In genomic region chr1:98940680-98941079, GRCh38 we compare ENCODE assay signal across 15 cellular contexts.
DNase-seq lines count a peak whose midpoint lies in the region; ATAC-seq lines count a peak whose summit lies in the region.
"Had no signal": no experiment of that assay in that cellular context is flagged by ENCODE, and none has a peak within 500 bp of the region (broad histone marks: within the 10 kb centered on the region; RNA-seq: fewer than 3 reads in every experiment).

No MANE protein-coding gene starts in this region.

- intact Hi-C loops in left cardiac atrium (cut with DNase I), result no loop called here

- H3K27ac Mint-ChIP-seq in activated T-helper 17 cell treated with anti-CD3 and anti-CD28 coated beads, Interleukin-2, amount 50 U/mL, for 72 hours, result no peak overlapping the region
- H3K27ac Mint-ChIP-seq: activated CD4-positive, alpha-beta T cell treated with anti-CD3 and anti-CD28 coated beads, Interleukin-2, amount 10 ng/mL, durations not matched to agents 7 days and 5 days; mesothelial cell of epicardium had no signal

- no peak overlapping the region for H3K4me3 Mint-ChIP-seq in activated T-helper 17 cell treated with anti-CD3 and anti-CD28 coated beads, Interleukin-2, amount 50 U/mL, for 72 hours
- H3K4me3 Mint-ChIP-seq: activated CD4-positive, alpha-beta T cell treated with anti-CD3 and anti-CD28 coated beads, Interleukin-2, amount 10 ng/mL, durations not matched to agents 7 days and 5 days; mesothelial cell of epicardium had no signal

- H3K4me1 Mint-ChIP-seq in activated T-helper 17 cell treated with anti-CD3 and anti-CD28 coated beads, Interleukin-2, amount 50 U/mL, for 72 hours, result peaks cover 9% of the 10 kb centered on the region
- H3K4me1 Mint-ChIP-seq: activated CD4-positive, alpha-beta T cell treated with anti-CD3 and anti-CD28 coated beads, Interleukin-2, amount 10 ng/mL, durations not matched to agents 7 days and 5 days; mesothelial cell of epicardium had no signal

- no peaks in the 10 kb centered on the region for H3K27me3 Mint-ChIP-seq in activated T-helper 17 cell treated with anti-CD3 and anti-CD28 coated beads, Interleukin-2, amount 50 U/mL, for 72 hours
- H3K27me3 Mint-ChIP-seq: activated CD4-positive, alpha-beta T cell treated with anti-CD3 and anti-CD28 coated beads, Interleukin-2, amount 10 ng/mL, durations not matched to agents 7 days and 5 days had no signal

- peak; percentile 72 for ATAC-seq in activated T-helper 17 cell treated with anti-CD3 and anti-CD28 coated beads, Interleukin-2, amount 50 U/mL, for 72 hours (replicated peaks)
- ATAC-seq in left cardiac atrium, result no peak
- ATAC-seq: HCT116 had no signal

- no peaks in the 10 kb centered on the region for H3K9me3 Mint-ChIP-seq in activated T-helper 17 cell treated with anti-CD3 and anti-CD28 coated beads, Interleukin-2, amount 50 U/mL, for 72 hours
- H3K9me3 Mint-ChIP-seq: activated CD4-positive, alpha-beta T cell treated with anti-CD3 and anti-CD28 coated beads, Interleukin-2, amount 10 ng/mL, durations not matched to agents 7 days and 5 days; mesothelial cell of epicardium had no signal

- H3K36me3 Mint-ChIP-seq in activated T-helper 17 cell treated with anti-CD3 and anti-CD28 coated beads, Interleukin-2, amount 50 U/mL, for 72 hours (ENCODE audit: low read depth), result no peaks in the 10 kb centered on the region
- H3K36me3 Mint-ChIP-seq: mesothelial cell of epicardium had no signal

- DNase-seq in DMS 273 (lab: John Stamatoyannopoulos, UW; ENCODE audit: unreplicated experiment) (peak; percentile 32), DMS 273 treated with DMSO at 0.1 percent for 48 hours (lab: John Stamatoyannopoulos, UW) (no peak), EL (peak; percentile 83), iris pigment epithelial cell (ENCODE audit: low read depth) (peak; percentile 84), foreskin melanocyte (no peak), mesenteric fat pad (ENCODE audit: low spot score) (no peak), left cardiac atrium (no peak)
- DNase-seq: activated CD4-positive, alpha-beta T cell treated with anti-CD3 and anti-CD28 coated beads, Interleukin-2, amount 10 ng/mL, durations not matched to agents 7 days and 5 days; DMS79; NCI-H1694 treated with DMSO at 0.1 percent for 48 hours; posterior cingulate gyrus; tibial artery had no signal

Comparison
In these comparisons a context has a peak if more than half of its experiments do, and no peak if none do; other contexts are left out.
1. DNase-seq: peak in DMS 273 (single experiment), EL (single experiment) and iris pigment epithelial cell (single experiment); none in DMS 273 treated with DMSO at 0.1 percent for 48 hours (single experiment), foreskin melanocyte (single experiment), mesenteric fat pad (single experiment) and left cardiac atrium (single experiment).